7 cellular contexts compared by ENCODE assay signal in the genomic region with DNA sequence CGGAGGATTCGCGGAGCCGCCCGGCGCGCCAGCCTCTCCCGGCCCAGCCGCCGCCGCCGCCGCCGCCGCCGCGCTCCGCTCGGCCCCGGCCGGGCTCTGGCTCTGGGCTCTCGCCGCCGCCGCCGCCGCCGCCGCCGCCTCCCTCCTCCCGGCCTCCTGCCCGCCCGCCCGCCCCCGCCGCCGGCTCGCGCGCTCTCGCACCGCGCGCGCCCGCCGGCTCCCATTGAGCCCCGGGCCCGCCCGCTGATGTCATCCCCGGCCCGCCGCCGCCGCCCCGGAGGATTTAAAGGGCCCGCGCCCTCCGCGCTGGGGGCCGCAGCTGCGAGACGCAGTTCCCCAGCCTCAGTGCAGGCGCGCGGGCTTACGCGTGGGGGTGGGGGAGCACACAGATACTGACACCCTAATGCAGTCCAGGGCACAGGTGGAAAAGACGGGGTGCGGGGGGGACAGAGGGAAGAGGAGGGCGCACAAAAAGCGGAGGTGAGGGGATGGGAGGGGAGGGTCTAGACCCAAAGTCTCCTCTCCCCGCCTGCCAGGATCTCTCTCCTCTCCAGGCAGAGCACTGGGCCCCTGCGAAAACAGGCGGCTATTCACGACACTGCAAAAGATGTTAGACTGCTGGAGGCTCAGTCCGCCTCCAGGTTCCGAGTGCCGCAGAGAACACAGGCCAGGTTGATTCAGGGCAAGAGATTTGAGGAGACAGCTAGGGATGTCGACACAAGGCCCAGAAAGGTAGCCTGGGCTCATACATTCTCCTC. TPM values are rescaled to one million over a fixed set of nuclear protein-coding genes. Genes with fewer than 3 reads are reported as not detected.
DNase-seq lines count a peak whose midpoint lies in the region; ATAC-seq, FAIRE-seq and TF ChIP-seq lines count a peak whose summit lies in the region.

A gene (minus strand): TSS at position 197 of the 758 bp plus-strand sequence. CDS start 3,276 bp downstream, outside the sequence.

- H3K27ac ChIP-seq in HL-60 (replicated peaks) = peak within 1 kb of the TSS; percentile 69
- H3K27ac ChIP-seq in cardiac muscle cell = peak within 1 kb of the TSS; percentile 99
- peak within 1 kb of the TSS; percentile 86 to 94 (median 90) for H3K27ac ChIP-seq in pancreas
- peak within 1 kb of the TSS; percentile 99 to 100 (median 99) for H3K27ac ChIP-seq in tibial nerve

- DNase-seq in HL-60 (ENCODE audit: low read depth in 1 of 2, low spot score in 1 of 2) = peak; percentile 49 to 51
- peak; percentile 63 for DNase-seq in SW480 (ENCODE audit: low spot score)
- peak; percentile 90 for DNase-seq in adipocyte (ENCODE audit: low read depth)
- DNase-seq in cardiac muscle cell (ENCODE audit: low read depth in 1 of 2, low spot score in 1 of 2) = peak; percentile 77 to 86
- DNase-seq in pancreas = peak; percentile 73 to 92 (median 82)
- DNase-seq in tibial nerve (ENCODE audit: low spot score in 2 of 2) = peak; percentile 77 to 80

- WGBS in pancreas, 2 donors = 2 to 4% methylated on average over 30 to 80 of the region's 80 CpGs
- WGBS in tibial nerve, 2 donors = 6 to 12% methylated on average over 12 to 25 of the region's 80 CpGs

- H3K4me1 ChIP-seq in adipocyte (ENCODE audit: control insufficient read depth, insufficient read depth, low read length) (peaks cover 44% of the 10 kb centered on the region), cardiac muscle cell (ENCODE audit: low read depth) (peaks cover 21% of the 10 kb centered on the region), pancreas (peaks cover 0 to 3% (median 3%) of the 10 kb centered on the region in 3 donors), tibial nerve (peaks cover 0 to 55% (median 41%) of the 10 kb centered on the region in 4 donors)

- intact Hi-C loops in pancreas (cut with DNase I) = no loop called here

- peaks cover 7% of the 10 kb centered on the region for H3K36me3 ChIP-seq in adipocyte (ENCODE audit: control insufficient read depth, insufficient read depth, low read length, severe bottlenecking)
- H3K36me3 ChIP-seq in cardiac muscle cell = peaks cover 2% of the 10 kb centered on the region
- no peaks in the 10 kb centered on the region for H3K36me3 ChIP-seq in pancreas
- H3K36me3 ChIP-seq in tibial nerve = peaks cover 0 to under 1% (median 0%) of the 10 kb centered on the region in 3 donors

- H3K4me3 ChIP-seq in GM12875 (ENCODE audit: low read depth, low read length) (peak within 1 kb of the TSS; percentile 68), HL-60 (replicated peaks; ENCODE audit: insufficient read depth, low read length) (peak within 1 kb of the TSS; percentile 67), adipocyte (ENCODE audit: low read length) (peak within 1 kb of the TSS; percentile 99), cardiac muscle cell (peak within 1 kb of the TSS; percentile 90), pancreas (peak within 1 kb of the TSS; percentile 76 to 88 (median 76)), tibial nerve (peak within 1 kb of the TSS; percentile 92 to 97 (median 94))

- peak within 1 kb of the TSS; percentile 97 for H3K9ac ChIP-seq in adipocyte (ENCODE audit: low read length)

- ATAC-seq in pancreas = peak; percentile 80 to 83 (median 81)

- peak; percentile 26 to 48 for TF ChIP-seq EP300 in tibial nerve (IDR thresholded peaks at IDR 0.05)

- TF ChIP-seq POLR2A in tibial nerve (IDR thresholded peaks at IDR 0.05) = peak in 1 of 2 donors; percentile 41

- H3K27me3 ChIP-seq in HL-60 (ENCODE audit: insufficient read depth, poor library complexity, severe bottlenecking) (no peaks in the 10 kb centered on the region), adipocyte (replicated peaks; ENCODE audit: control insufficient read depth, insufficient read depth, low read length) (no peaks in the 10 kb centered on the region), cardiac muscle cell (no peaks in the 10 kb centered on the region), pancreas (no peaks in the 10 kb centered on the region), tibial nerve (no peaks in the 10 kb centered on the region)

- TF ChIP-seq CTCF in GM12875 (IDR thresholded peaks at IDR 0.05; ENCODE audit: borderline replicate concordance, insufficient read depth, low read depth, low read length) (no peak), HL-60 (IDR thresholded peaks at IDR 0.05; ENCODE audit: insufficient read depth, low read length) (no peak), cardiac muscle cell (IDR thresholded peaks at IDR 0.05; ENCODE audit: low read depth, low read length) (no peak), pancreas (IDR thresholded peaks at IDR 0.05) (no peak), tibial nerve (IDR thresholded peaks at IDR 0.05) (peak in 1 of 5 experiments; percentile 34)

- FAIRE-seq in pancreas (lab: Jason Lieb, UNC) = no peak

- H3K9me3 ChIP-seq in adipocyte (ENCODE audit: control insufficient read depth, low read length) (no peaks in the 10 kb centered on the region), cardiac muscle cell (ENCODE audit: low read depth) (no peaks in the 10 kb centered on the region), pancreas (no peaks in the 10 kb centered on the region), tibial nerve (no peaks in the 10 kb centered on the region)

RNA-seq across cellular contexts. Expression of the gene that starts here (rescaled TPM):
- total RNA-seq in cardiac muscle cell (198 and 262 TPM in 2 replicates), pancreas (10 to 100 TPM; 52.7 to 94.2 (median 57.7) TPM), tibial nerve (100 to 1,000 TPM; 122 to 235 (median 164) TPM)
- polyA plus RNA-seq in cardiac muscle cell (179 and 193 TPM in 2 replicates), pancreas (100 to 1,000 TPM in 1 of 2 donors, 10 to 100 TPM in 1; 87.2 to 115 TPM)

Comparison
In these comparisons a context has a peak if more than half of its experiments do, and no peak if none do; other contexts are left out.
1. Peak in every context shown above with its lines: DNase-seq, ATAC-seq, H3K4me3 ChIP-seq and H3K27ac ChIP-seq.